18 cellular contexts compared by ENCODE assay signal in genomic region chr1:232553809-232554208, GRCh38.
A peak's percentile ranks its signal among the peaks of the same experiment; 100 is the strongest.
DNase-seq lines count a peak whose midpoint lies in the region; ATAC-seq and TF ChIP-seq lines count a peak whose summit lies in the region.
"Had no signal": no experiment of that assay in that cellular context is flagged by ENCODE, and none has a peak within 500 bp of the region (broad histone marks: within the 10 kb centered on the region; RNA-seq: fewer than 3 reads in every experiment).

No MANE protein-coding gene starts in this region.

- H3K4me2 ChIP-seq in H9 (ENCODE audit: insufficient read depth, insufficient read length, low read length): no peak overlapping the region
- no peak overlapping the region for H3K4me2 ChIP-seq in GM23338
- H3K4me2 ChIP-seq: A549 had no signal

- H2BK12ac ChIP-seq in H9 (ENCODE audit: insufficient read length, low read depth, low read length): no peak overlapping the region

- H3K27me3 ChIP-seq in left ventricle myocardium inferior (ENCODE audit: low read depth): no peaks in the 10 kb centered on the region
- no peaks in the 10 kb centered on the region for H3K27me3 ChIP-seq in H9 (ENCODE audit: insufficient read depth, low read length)
- no peaks in the 10 kb centered on the region for H3K27me3 ChIP-seq in GM23338 (ENCODE audit: insufficient read depth)
- H3K27me3 ChIP-seq: colonic mucosa, thyroid gland had no signal

- H4K8ac ChIP-seq in H9 (replicated peaks; ENCODE audit: insufficient read length, low read depth, low read length): no peak overlapping the region

- H4K91ac ChIP-seq in H9 (ENCODE audit: insufficient read length, low read depth, low read length): no peak overlapping the region

- DNase-seq in left ventricle myocardium inferior (no peak), Right ventricle myocardium superior (no peak), endothelial cell (ENCODE audit: low spot score) (no peak), ureter (ENCODE audit: low spot score) (no peak), H9 (no peak), GM23338 (ENCODE audit: low spot score) (no peak), NOMO-1 (lab: John Stamatoyannopoulos, UW; ENCODE audit: unreplicated experiment in 2 of 2) (no peak)
- DNase-seq: activated CD4-positive, alpha-beta memory T cell treated with anti-CD3 and anti-CD28 coated beads, Interleukin-2, amount 10 ng/mL, durations not matched to agents 7 days and 5 days; GDM1; KBM-7; naive thymus-derived CD8-positive, alpha-beta T cell; NCI-H748 treated with DMSO at 0.1 percent for 48 hours; stimulated activated CD4-positive, alpha-beta T cell treated with anti-CD3 and anti-CD28 coated beads, Interleukin-4, amount 100 ng/mL, for 24 hours had no signal

- H3K9me3 Mint-ChIP-seq in endothelial cell (ENCODE audit: unreplicated experiment): no peaks in the 10 kb centered on the region
- H3K9me3 Mint-ChIP-seq in H9: no peaks in the 10 kb centered on the region
- H3K9me3 Mint-ChIP-seq in GM23338: no peaks in the 10 kb centered on the region
- H3K9me3 Mint-ChIP-seq: activated CD4-positive, alpha-beta memory T cell treated with anti-CD3 and anti-CD28 coated beads, Interleukin-2, amount 10 ng/mL, durations not matched to agents 7 days and 5 days; activated T-helper 1 cell treated with anti-CD3 and anti-CD28 coated beads, Interleukin-12 subunit alpha, Interleukin-12 subunit beta, Interleukin-2, Interleukin-4 antibody, amounts not matched to agents 30 ng/mL and 10 ng/mL and 1 ng/mL, durations not matched to agents 14 hours and 24 hours and 36 hours; naive thymus-derived CD8-positive, alpha-beta T cell had no signal

- TF ChIP-seq CTCF in left ventricle myocardium inferior (IDR thresholded peaks at IDR 0.05; ENCODE audit: borderline replicate concordance): no peak
- no peak for TF ChIP-seq CTCF in endothelial cell (IDR thresholded peaks at IDR 0.05; ENCODE audit: unreplicated experiment)
- TF ChIP-seq CTCF in H9 (conservative IDR thresholded peaks at IDR 0.05): no peak
- no peak for TF ChIP-seq CTCF in GM23338 (conservative IDR thresholded peaks at IDR 0.05; ENCODE audit: low read depth in 2 of 2)

- H3K4me1 ChIP-seq in left ventricle myocardium inferior (peaks cover 95% of the 10 kb centered on the region), mesodermal cell (ENCODE audit: control insufficient read depth, insufficient read depth, low read length, poor library complexity, severe bottlenecking) (peaks cover 87% of the 10 kb centered on the region), H9 (ENCODE audit: insufficient read depth, low read length) (peaks cover 23% of the 10 kb centered on the region), GM23338 (ENCODE audit: insufficient read depth) (peaks cover 75% of the 10 kb centered on the region)

- H3K23me2 ChIP-seq in H9 (ENCODE audit: insufficient read length, low read depth, low read length, poor library complexity, severe bottlenecking): no peaks in the 10 kb centered on the region

- H3K14ac ChIP-seq in H9 (ENCODE audit: insufficient read depth, low read length): no peak overlapping the region

- no peak overlapping the region for H2BK120ac ChIP-seq in H9 (ENCODE audit: low read depth, low read length, poor library complexity, severe bottlenecking)

- H2BK5ac ChIP-seq in H9 (ENCODE audit: insufficient read length, low read length): no peak overlapping the region

- H3K4me3 ChIP-seq in left ventricle myocardium inferior (peak overlapping the region; percentile 15), mesodermal cell (ENCODE audit: extremely low read depth, insufficient read depth, low read length, poor library complexity, severe bottlenecking) (no peak overlapping the region), GM23338 (no peak overlapping the region)
- H3K4me3 ChIP-seq: A549, colonic mucosa, thyroid gland had no signal

- peak overlapping the region; percentile 97 for H3K27ac Mint-ChIP-seq in endothelial cell (ENCODE audit: unreplicated experiment)
- H3K27ac Mint-ChIP-seq in H9: no peak overlapping the region
- H3K27ac Mint-ChIP-seq in GM23338: no peak overlapping the region
- H3K27ac Mint-ChIP-seq: activated CD4-positive, alpha-beta memory T cell treated with anti-CD3 and anti-CD28 coated beads, Interleukin-2, amount 10 ng/mL, durations not matched to agents 7 days and 5 days; activated T-helper 1 cell treated with anti-CD3 and anti-CD28 coated beads, Interleukin-12 subunit alpha, Interleukin-12 subunit beta, Interleukin-2, Interleukin-4 antibody, amounts not matched to agents 30 ng/mL and 10 ng/mL and 1 ng/mL, durations not matched to agents 14 hours and 24 hours and 36 hours; naive thymus-derived CD8-positive, alpha-beta T cell had no signal

- H3K9me3 ChIP-seq in left ventricle myocardium inferior (replicated peaks) (no peaks in the 10 kb centered on the region), mesodermal cell (ENCODE audit: control insufficient read depth, low read length) (no peaks in the 10 kb centered on the region), H9 (ENCODE audit: control insufficient read depth, low read depth, low read length) (no peaks in the 10 kb centered on the region)
- H3K9me3 ChIP-seq: A549, colonic mucosa, thyroid gland had no signal

- H2AFZ ChIP-seq in H9 (ENCODE audit: low read length) (no peak overlapping the region), GM23338 (no peak overlapping the region)

- H3K4me1 Mint-ChIP-seq in endothelial cell (ENCODE audit: unreplicated experiment) (peaks cover 88% of the 10 kb centered on the region), H9 (peaks cover 77 to 83% of the 10 kb centered on the region in 2 experiments), GM23338 (peaks cover 79% of the 10 kb centered on the region)

- no peaks in the 10 kb centered on the region for H3K9me2 ChIP-seq in GM23338 (ENCODE audit: insufficient read depth)

- H3K27me3 Mint-ChIP-seq in endothelial cell (ENCODE audit: unreplicated experiment) (peaks cover 11% of the 10 kb centered on the region), H9 (ENCODE audit: low read depth) (no peaks in the 10 kb centered on the region; the same call in none of the 2 replicates), GM23338 (ENCODE audit: insufficient read depth, low read depth, poor library complexity) (peaks cover 3% of the 10 kb centered on the region)
- H3K27me3 Mint-ChIP-seq: activated CD4-positive, alpha-beta memory T cell treated with anti-CD3 and anti-CD28 coated beads, Interleukin-2, amount 10 ng/mL, durations not matched to agents 7 days and 5 days had no signal

- H3K36me3 Mint-ChIP-seq in endothelial cell (ENCODE audit: low read depth, unreplicated experiment) (peaks cover 24% of the 10 kb centered on the region), H9 (ENCODE audit: insufficient read depth in 1 of 3, low read depth in 3 of 3) (no peaks in the 10 kb centered on the region; a peak in 1 of 7 replicates), GM23338 (ENCODE audit: low read depth) (no peaks in the 10 kb centered on the region)
- H3K36me3 Mint-ChIP-seq: naive thymus-derived CD8-positive, alpha-beta T cell had no signal

- no peaks in the 10 kb centered on the region for H3F3A ChIP-seq in GM23338 (replicated peaks; ENCODE audit: low read depth)

- H3K4me3 Mint-ChIP-seq in endothelial cell (ENCODE audit: unreplicated experiment) (peak overlapping the region; percentile 62), H9 (no peak overlapping the region), GM23338 (no peak overlapping the region)
- H3K4me3 Mint-ChIP-seq: activated CD4-positive, alpha-beta memory T cell treated with anti-CD3 and anti-CD28 coated beads, Interleukin-2, amount 10 ng/mL, durations not matched to agents 7 days and 5 days; activated T-helper 1 cell treated with anti-CD3 and anti-CD28 coated beads, Interleukin-12 subunit alpha, Interleukin-12 subunit beta, Interleukin-2, Interleukin-4 antibody, amounts not matched to agents 30 ng/mL and 10 ng/mL and 1 ng/mL, durations not matched to agents 14 hours and 24 hours and 36 hours; naive thymus-derived CD8-positive, alpha-beta T cell had no signal

- no peak overlapping the region for H3T11ph ChIP-seq in H9 (ENCODE audit: low read length)

- H3K79me2 ChIP-seq in H9 (ENCODE audit: insufficient read depth, low read length): no peaks in the 10 kb centered on the region
- H3K79me2 ChIP-seq in GM23338 (replicated peaks; ENCODE audit: insufficient read depth): no peaks in the 10 kb centered on the region

- no peak overlapping the region for H4K5ac ChIP-seq in H9 (ENCODE audit: insufficient read length, low read depth, low read length)

- ATAC-seq in Right ventricle myocardium superior (ENCODE audit: poor library complexity) (no peak), GM23338 (no peak)
- ATAC-seq: A549; naive thymus-derived CD8-positive, alpha-beta T cell had no signal

- no peak overlapping the region for H3K23ac ChIP-seq in H9 (ENCODE audit: insufficient read length, low read depth, low read length)

- H4K20me1 ChIP-seq in H9 (ENCODE audit: control insufficient read depth, insufficient read depth, insufficient read length) (no peaks in the 10 kb centered on the region), GM23338 (replicated peaks; ENCODE audit: insufficient read depth) (no peaks in the 10 kb centered on the region)

- H3K79me1 ChIP-seq in H9 (ENCODE audit: insufficient read depth, low read depth, low read length, poor library complexity, severe bottlenecking): no peaks in the 10 kb centered on the region

- no peak overlapping the region for H3K18ac ChIP-seq in H9 (ENCODE audit: insufficient read length, low read depth, low read length)

- H2AK5ac ChIP-seq in H9 (ENCODE audit: insufficient read length, low read length): no peak overlapping the region

- H2BK15ac ChIP-seq in H9 (ENCODE audit: low read depth, low read length): no peak overlapping the region

- no peak overlapping the region for H3K56ac ChIP-seq in H9 (ENCODE audit: insufficient read length, low read depth, low read length)

- no peak overlapping the region for H3K4ac ChIP-seq in H9 (ENCODE audit: low read depth, low read length)

- H3K27ac ChIP-seq in left ventricle myocardium inferior (replicated peaks) (peak overlapping the region; percentile 77), mesodermal cell (ENCODE audit: low read depth, low read length, severe bottlenecking) (peak overlapping the region; percentile 83), H9 (ENCODE audit: insufficient read length, low read depth, low read length) (no peak overlapping the region), GM23338 (ENCODE audit: low read depth) (no peak overlapping the region)
- H3K27ac ChIP-seq: A549, colonic mucosa, thyroid gland had no signal

- H2BK20ac ChIP-seq in H9 (ENCODE audit: low read depth, low read length, poor library complexity, severe bottlenecking): no peak overlapping the region

- no peak overlapping the region for H3K9ac ChIP-seq in H9 (ENCODE audit: extremely low read depth, insufficient read length, low read length)

- intact Hi-C loops in left ventricle myocardium inferior (cut with micrococcal nuclease) (no loop called here), Right ventricle myocardium superior (cut with DNase I) (loop anchor here (10.0 kb wide), 1 partner anchor 71 kb away; no protein-coding TSS in a partner anchor)

- H3K36me3 ChIP-seq in left ventricle myocardium inferior (no peaks in the 10 kb centered on the region), mesodermal cell (ENCODE audit: control insufficient read depth, insufficient read depth, low read length) (peaks cover 11% of the 10 kb centered on the region), GM23338 (ENCODE audit: insufficient read depth) (no peaks in the 10 kb centered on the region)
- H3K36me3 ChIP-seq: colonic mucosa, thyroid gland had no signal

TF ChIP-seq in GM23338, 12 proteins besides CTCF, POLR2A, EP300 and RAD21:
- no peak for TF ChIP-seq EZH2 (IDR thresholded peaks at IDR 0.05; ENCODE audit: low read depth, unreplicated experiment)

Comparison
In these comparisons a context has a peak if more than half of its experiments do, and no peak if none do; other contexts are left out.
1. H3K27ac ChIP-seq: peak in left ventricle myocardium inferior (single experiment) and mesodermal cell (single experiment); none in H9 (single experiment) and GM23338 (single experiment).